Comparison of ENCODE assay signal across 18 cellular contexts in the genomic region with DNA sequence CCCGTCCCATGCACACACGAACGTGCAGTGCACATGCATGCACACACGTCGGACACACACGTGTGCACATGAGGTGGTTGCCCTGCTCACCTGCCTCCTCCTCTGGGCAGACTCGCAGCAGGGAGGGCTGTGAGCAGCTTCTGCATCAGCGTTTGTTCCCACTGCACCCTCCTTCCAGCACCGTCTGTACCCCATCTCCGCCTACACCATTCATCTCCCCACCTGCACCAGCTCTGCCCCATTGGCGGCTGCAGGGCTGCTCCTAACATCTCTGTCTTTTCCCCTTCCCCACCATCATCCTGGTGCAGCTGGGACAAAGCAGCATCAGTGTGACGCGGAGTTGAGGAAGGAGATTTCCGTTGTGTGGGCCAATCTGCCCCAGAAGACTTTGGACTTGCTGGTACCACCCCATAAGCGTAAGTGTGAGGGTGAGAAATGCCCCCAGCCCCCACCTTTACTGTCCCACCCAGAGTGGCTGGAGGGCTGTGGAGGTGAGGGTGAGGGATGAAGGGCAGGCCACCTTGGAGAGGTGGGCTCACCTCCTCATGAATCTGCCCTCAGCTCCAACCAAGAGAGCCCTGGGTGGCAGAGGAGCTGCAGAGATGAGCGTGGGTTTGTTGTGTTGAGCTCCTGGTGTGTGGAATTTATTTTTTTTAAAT.
DNase-seq lines count a peak whose midpoint lies in the region; ATAC-seq and TF ChIP-seq lines count a peak whose summit lies in the region.
"Had no signal": no experiment of that assay in that cellular context is flagged by ENCODE, and none has a peak within 500 bp of the region (broad histone marks: within the 10 kb centered on the region; RNA-seq: fewer than 3 reads in every experiment).

No MANE protein-coding gene starts in this region.

- no peak overlapping the region for H3K4ac ChIP-seq in neuronal stem cell (ENCODE audit: low read length)

- no peak overlapping the region for H3K4me2 ChIP-seq in neuronal stem cell (ENCODE audit: insufficient read depth, low read length, poor library complexity, severe bottlenecking)

- H3K4me1 Mint-ChIP-seq in endothelial cell (ENCODE audit: unreplicated experiment) = peaks cover 4% of the 10 kb centered on the region
- no peaks in the 10 kb centered on the region for H3K4me1 Mint-ChIP-seq in type B pancreatic cell (ENCODE audit: unreplicated experiment)
- H3K4me1 Mint-ChIP-seq: CD4-positive, alpha-beta memory T cell had no signal

- no peak for TF ChIP-seq CTCF in GM13976 (IDR thresholded peaks at IDR 0.05; ENCODE audit: borderline replicate concordance, control extremely low read depth, extremely low read depth, insufficient read depth, missing control alignments)
- no peak for TF ChIP-seq CTCF in endothelial cell (IDR thresholded peaks at IDR 0.05; ENCODE audit: unreplicated experiment)
- TF ChIP-seq CTCF in type B pancreatic cell (conservative IDR thresholded peaks at IDR 0.05) = no peak

- H3K4me1 ChIP-seq in neuronal stem cell (ENCODE audit: control insufficient read depth in 2 of 2, insufficient read depth in 1 of 2, low read depth in 1 of 2, low read length in 2 of 2) = no peaks in the 10 kb centered on the region
- H3K4me1 ChIP-seq: BE2C, SJSA1 had no signal

- H3K36me3 ChIP-seq in neuronal stem cell (replicated peaks in 1 of 2; ENCODE audit: control insufficient read depth in 2 of 2, insufficient read depth in 2 of 2, low read length in 2 of 2) = no peaks in the 10 kb centered on the region
- H3K36me3 ChIP-seq: BE2C, MG63, SJSA1 had no signal

- H2AK5ac ChIP-seq in neuronal stem cell (ENCODE audit: low read depth, low read length) = no peak overlapping the region

- H2AFZ ChIP-seq in neuronal stem cell (ENCODE audit: low read length) = no peak overlapping the region

- H3K4me3 Mint-ChIP-seq in endothelial cell (ENCODE audit: unreplicated experiment) = peak overlapping the region; percentile 49
- H3K4me3 Mint-ChIP-seq in type B pancreatic cell = no peak overlapping the region
- H3K4me3 Mint-ChIP-seq: CD4-positive, alpha-beta memory T cell had no signal

- H3K9ac ChIP-seq in neuronal stem cell (ENCODE audit: low read depth, low read length, poor library complexity) = no peak overlapping the region

- H3K14ac ChIP-seq in neuronal stem cell (ENCODE audit: low read length) = no peak overlapping the region

- H2BK5ac ChIP-seq in neuronal stem cell (ENCODE audit: low read length) = no peak overlapping the region

- peak overlapping the region; percentile 52 for H3K23ac ChIP-seq in neuronal stem cell (ENCODE audit: low read depth, low read length, poor library complexity)

- peaks cover 11% of the 10 kb centered on the region for H3K36me3 Mint-ChIP-seq in endothelial cell (ENCODE audit: low read depth, unreplicated experiment)
- no peaks in the 10 kb centered on the region for H3K36me3 Mint-ChIP-seq in type B pancreatic cell
- H3K36me3 Mint-ChIP-seq: CD4-positive, alpha-beta memory T cell had no signal

- no peak overlapping the region for H2BK120ac ChIP-seq in neuronal stem cell (ENCODE audit: low read depth, low read length)

- no peak overlapping the region for H2BK15ac ChIP-seq in neuronal stem cell (ENCODE audit: low read length)

- DNase-seq in GM13976 (ENCODE audit: low spot score) (peak; percentile 18), endothelial cell (ENCODE audit: low spot score) (no peak), neuronal stem cell (ENCODE audit: low spot score) (no peak), type B pancreatic cell (ENCODE audit: extremely low spot score, unreplicated experiment) (peak; percentile 25)
- DNase-seq in activated CD4-positive, alpha-beta T cell treated with anti-CD3 and anti-CD28 coated beads, Interleukin-2, amount 50 U/mL, for 48 hours = no peak
- no peak for DNase-seq in stimulated activated CD4-positive, alpha-beta T cell treated with anti-CD3 and anti-CD28 coated beads, Interleukin-2, amount 100 ng/mL, for 24 hours
- DNase-seq: BE2C; Calu3; CD4-positive, alpha-beta memory T cell; DMS79 treated with DMSO at 0.1 percent for 48 hours; IMR-90; Karpas-422; MG63; NCI-H1092; NCI-H2081 treated with DMSO at 0.1 percent for 48 hours; NCI-H510A treated with DMSO at 0.1 percent for 48 hours had no signal

- no peak overlapping the region for H2BK12ac ChIP-seq in neuronal stem cell (ENCODE audit: low read length)

- no peaks in the 10 kb centered on the region for H3K27me3 ChIP-seq in neuronal stem cell (ENCODE audit: control insufficient read depth in 3 of 3, insufficient read depth in 3 of 3, low read depth in 1 of 3, low read length in 3 of 3)
- H3K27me3 ChIP-seq: BE2C, MG63, SJSA1 had no signal

- H3K27ac Mint-ChIP-seq in endothelial cell (ENCODE audit: unreplicated experiment) (no peak overlapping the region), type B pancreatic cell (no peak overlapping the region)
- H3K27ac Mint-ChIP-seq: CD4-positive, alpha-beta memory T cell had no signal

- peak overlapping the region in 1 of 2 donors; percentile 72 for H3K4me3 ChIP-seq in neuronal stem cell (ENCODE audit: low read length in 2 of 2)
- H3K4me3 ChIP-seq: MG63, SJSA1 had no signal

- H3K18ac ChIP-seq in neuronal stem cell (ENCODE audit: low read length) = no peak overlapping the region

- peaks cover 0 to 22% of the 10 kb centered on the region in 2 donors for H3K9me3 ChIP-seq in neuronal stem cell (replicated peaks in 1 of 2; ENCODE audit: control insufficient read depth in 2 of 2, insufficient read depth in 1 of 2, low read depth in 1 of 2, low read length in 2 of 2)
- H3K9me3 ChIP-seq: BE2C, MG63, SJSA1 had no signal

- no peak for ATAC-seq in GM18502 (IDR thresholded peaks at IDR 0.05; ENCODE audit: poor library complexity, unreplicated experiment)

- H3K9me3 Mint-ChIP-seq in endothelial cell (ENCODE audit: unreplicated experiment) (peaks cover 7% of the 10 kb centered on the region), type B pancreatic cell (no peaks in the 10 kb centered on the region)
- H3K9me3 Mint-ChIP-seq: CD4-positive, alpha-beta memory T cell had no signal

- H4K91ac ChIP-seq in neuronal stem cell (ENCODE audit: low read depth, low read length, poor library complexity) = no peak overlapping the region

- in situ Hi-C loops in GM13976 (cut with MboI; ENCODE audit: low sequenced_read_pairs, unreplicated experiment) = no loop called here

- peaks cover 3% of the 10 kb centered on the region for H3K79me1 ChIP-seq in neuronal stem cell (ENCODE audit: low read depth, low read length)

- peaks cover 7% of the 10 kb centered on the region for H3K27me3 Mint-ChIP-seq in endothelial cell (ENCODE audit: unreplicated experiment)
- H3K27me3 Mint-ChIP-seq in type B pancreatic cell = peaks cover 3% of the 10 kb centered on the region

- H4K8ac ChIP-seq in neuronal stem cell (ENCODE audit: low read depth, low read length) = no peak overlapping the region

- no peak overlapping the region for H3K27ac ChIP-seq in neuronal stem cell (replicated peaks; ENCODE audit: low read length)
- H3K27ac ChIP-seq: SJSA1 had no signal

- no CpG with 5 or more reads among the region's 16 CpGs for WGBS in neuronal stem cell (ENCODE audit: extremely low coverage in 2 of 2, insufficient read length in 2 of 2, insufficient replicate concordance in 1 of 2), 2 donors

Comparison
In these comparisons a context has a peak if more than half of its experiments do, and no peak if none do; other contexts are left out.
1. DNase-seq: peak in GM13976 (single experiment) and type B pancreatic cell (single experiment); none in endothelial cell (single experiment), neuronal stem cell (single experiment), activated CD4-positive, alpha-beta T cell treated with anti-CD3 and anti-CD28 coated beads, Interleukin-2, amount 50 U/mL, for 48 hours (0 of 2) and stimulated activated CD4-positive, alpha-beta T cell treated with anti-CD3 and anti-CD28 coated beads, Interleukin-2, amount 100 ng/mL, for 24 hours (0 of 2).